ENCODE assay signal across 31 cellular contexts in genomic region chr21:32658524-32658923, GRCh38.
"Had no signal": no experiment of that assay in that cellular context is flagged by ENCODE, and none has a peak within 500 bp of the region (broad histone marks: within the 10 kb centered on the region; RNA-seq: fewer than 3 reads in every experiment).

No MANE protein-coding gene starts in this region.

- H3K4me3 Mint-ChIP-seq: activated B cell treated with CpG ODN at 0.5 μM for 24 hours; activated CD8-positive, alpha-beta T cell treated with anti-CD3 and anti-CD28 coated beads for 36 hours; activated naive CD4-positive, alpha-beta T cell treated with anti-CD3 and anti-CD28 coated beads, Interleukin-2, amount 10 ng/mL, durations not matched to agents 7 days and 5 days; activated naive CD8-positive, alpha-beta T cell treated with anti-CD3 and anti-CD28 coated beads, Interleukin-2, amount 10 ng/mL, durations not matched to agents 7 days and 5 days; brain; dendritic cell treated with granulocyte-macrophage colony-stimulating factor and Interleukin-4, amounts not matched to agents 40 ng/mL and 50 ng/mL, for 4 days; T-cell; T-helper 1 cell treated with Interleukin-12 subunit alpha and Interleukin-12 subunit beta and Interleukin-4 antibody, amounts not matched to agents 30 μg/mL and 1 μg/mL, for 36 hours; T-helper 2 cell treated with Interferon-gamma antibody and Interleukin-4, amounts not matched to agents 5 μg/mL and 100 μg/mL, for 36 hours had no signal

- H3K27ac ChIP-seq: ascending aorta, breast epithelium, cardiac muscle cell, coronary artery, WERI-Rb-1 had no signal

- H3K36me3 ChIP-seq: breast epithelium had no signal

- H3K4me3 ChIP-seq: ascending aorta, breast epithelium, cardiac muscle cell, coronary artery, dorsolateral prefrontal cortex had no signal

- DNase-seq: activated B cell treated with CpG ODN at 0.5 μM for 24 hours; activated CD4-positive, alpha-beta T cell treated with anti-CD3 and anti-CD28 coated beads for 48 hours; activated CD4-positive, alpha-beta T cell treated with anti-CD3 and anti-CD28 coated beads, Interleukin-2, amount 50 U/mL, for 1 hour; activated CD4-positive, alpha-beta T cell treated with anti-CD3 and anti-CD28 coated beads, Interleukin-2, amount 50 U/mL, for 48 hours; activated CD8-positive, alpha-beta memory T cell treated with anti-CD3 and anti-CD28 coated beads for 24 hours; activated CD8-positive, alpha-beta T cell treated with anti-CD3 and anti-CD28 coated beads for 36 hours; activated gamma-delta T cell; activated naive CD4-positive, alpha-beta T cell; activated naive CD4-positive, alpha-beta T cell treated with anti-CD3 and anti-CD28 coated beads, Interleukin-2, amount 10 ng/mL, durations not matched to agents 7 days and 5 days; activated naive CD8-positive, alpha-beta T cell treated with anti-CD3 and anti-CD28 coated beads, Interleukin-2, amount 10 ng/mL, durations not matched to agents 7 days and 5 days; activated T-cell treated with anti-CD3 and anti-CD28 coated beads, Interleukin-2, amount 50 U/mL, for 1 hour; activated T-cell treated with anti-CD3 and anti-CD28 coated beads, Interleukin-2, amount 50 U/mL, for 48 hours; central memory CD4-positive, alpha-beta T cell; dorsolateral prefrontal cortex; effector memory CD4-positive, alpha-beta T cell; foreskin fibroblast; SW 1271; T-cell; T1000; WERI-Rb-1 had no signal

- H3K4me1 ChIP-seq: ascending aorta, breast epithelium had no signal

- H3K27me3 ChIP-seq: ascending aorta, breast epithelium, cardiac muscle cell, dorsolateral prefrontal cortex had no signal

- H3K4me1 Mint-ChIP-seq: activated B cell treated with CpG ODN at 0.5 μM for 24 hours; activated naive CD4-positive, alpha-beta T cell treated with anti-CD3 and anti-CD28 coated beads, Interleukin-2, amount 10 ng/mL, durations not matched to agents 7 days and 5 days; activated naive CD8-positive, alpha-beta T cell treated with anti-CD3 and anti-CD28 coated beads, Interleukin-2, amount 10 ng/mL, durations not matched to agents 7 days and 5 days; brain; T-cell had no signal

- ATAC-seq: activated CD4-positive, CD25-positive, alpha-beta regulatory T cell treated with anti-CD3 and anti-CD28 coated beads, Interleukin-2, amount 50 U/mL, for 24 hours; activated CD8-positive, alpha-beta T cell treated with anti-CD3 and anti-CD28 coated beads for 36 hours; activated naive CD4-positive, alpha-beta T cell treated with anti-CD3 and anti-CD28 coated beads, Interleukin-2, amount 50 U/mL, for 72 hours; T-cell had no signal

- H3K9me3 ChIP-seq: ascending aorta had no signal

- H3K27ac Mint-ChIP-seq: activated B cell treated with CpG ODN at 0.5 μM for 24 hours; activated CD8-positive, alpha-beta T cell treated with anti-CD3 and anti-CD28 coated beads for 36 hours; activated naive CD4-positive, alpha-beta T cell treated with anti-CD3 and anti-CD28 coated beads, Interleukin-2, amount 10 ng/mL, durations not matched to agents 7 days and 5 days; activated naive CD8-positive, alpha-beta T cell treated with anti-CD3 and anti-CD28 coated beads, Interleukin-2, amount 10 ng/mL, durations not matched to agents 7 days and 5 days; brain; dendritic cell treated with granulocyte-macrophage colony-stimulating factor and Interleukin-4, amounts not matched to agents 40 ng/mL and 50 ng/mL, for 4 days; T-cell; T-helper 1 cell treated with Interleukin-12 subunit alpha and Interleukin-12 subunit beta and Interleukin-4 antibody, amounts not matched to agents 30 μg/mL and 1 μg/mL, for 36 hours; T-helper 2 cell treated with Interferon-gamma antibody and Interleukin-4, amounts not matched to agents 5 μg/mL and 100 μg/mL, for 36 hours had no signal

- FAIRE-seq: frontal cortex had no signal

- H3K9me3 Mint-ChIP-seq: activated CD8-positive, alpha-beta T cell treated with anti-CD3 and anti-CD28 coated beads for 36 hours; activated naive CD4-positive, alpha-beta T cell treated with anti-CD3 and anti-CD28 coated beads, Interleukin-2, amount 10 ng/mL, durations not matched to agents 7 days and 5 days; activated naive CD4-positive, alpha-beta T cell treated with anti-CD3 and anti-CD28 coated beads, Interleukin-2, amount 50 U/mL, for 72 hours; dendritic cell treated with granulocyte-macrophage colony-stimulating factor and Interleukin-4, amounts not matched to agents 40 ng/mL and 50 ng/mL, for 4 days had no signal

- H3K27me3 Mint-ChIP-seq: activated B cell treated with CpG ODN at 0.5 μM for 24 hours; activated CD8-positive, alpha-beta T cell treated with anti-CD3 and anti-CD28 coated beads for 36 hours; activated naive CD4-positive, alpha-beta T cell treated with anti-CD3 and anti-CD28 coated beads, Interleukin-2, amount 10 ng/mL, durations not matched to agents 7 days and 5 days; activated naive CD8-positive, alpha-beta T cell treated with anti-CD3 and anti-CD28 coated beads, Interleukin-2, amount 10 ng/mL, durations not matched to agents 7 days and 5 days; brain; dendritic cell treated with granulocyte-macrophage colony-stimulating factor and Interleukin-4, amounts not matched to agents 40 ng/mL and 50 ng/mL, for 4 days; T-cell had no signal
